Comparison of ENCODE assay signal across 8 cellular contexts in the genomic region with DNA sequence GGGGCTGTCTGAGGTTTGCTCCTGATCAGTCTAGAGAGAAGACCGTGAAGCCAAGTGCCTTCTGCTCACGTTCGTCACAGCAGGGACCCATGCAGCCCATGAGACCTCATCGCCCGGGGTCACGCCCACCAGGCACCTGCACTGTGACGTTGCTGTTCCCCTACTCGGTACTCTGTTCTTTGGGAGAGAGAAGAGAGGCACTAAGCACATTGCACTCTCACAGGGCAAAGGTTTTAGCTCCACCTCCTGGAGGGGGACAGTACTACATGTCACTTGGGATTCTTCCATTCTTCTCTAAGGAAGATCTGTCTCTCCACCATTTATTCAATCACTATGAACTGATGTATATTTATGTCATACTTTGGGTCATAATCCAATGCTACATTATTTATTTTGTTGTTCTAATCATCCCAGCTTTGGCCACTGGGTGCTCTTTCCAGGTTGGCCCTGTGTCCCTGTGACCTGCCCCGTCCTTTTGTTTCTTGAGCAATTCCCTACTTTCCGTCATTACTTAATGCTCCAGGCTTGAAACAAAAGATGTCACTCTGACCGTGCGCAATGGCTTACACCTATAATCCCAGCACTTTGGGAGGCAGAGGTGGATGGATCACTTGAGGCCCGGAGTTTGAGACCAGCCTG. TPM values are rescaled to one million over a fixed set of nuclear protein-coding genes. Genes with fewer than 3 reads are reported as not detected.
DNase-seq lines count a peak whose midpoint lies in the region; ATAC-seq and TF ChIP-seq lines count a peak whose summit lies in the region.

No MANE protein-coding gene starts in this region.

- H3K4me3 Mint-ChIP-seq in activated CD4-positive, alpha-beta T cell treated with anti-CD3 and anti-CD28 coated beads for 36 hours = no peak overlapping the region
- no peak overlapping the region for H3K4me3 Mint-ChIP-seq in naive B cell

- ATAC-seq in Right ventricle myocardium inferior (no peak), naive B cell (ENCODE audit: low read depth in 2 of 2) (peak; percentile 98 to 100), HG02938 (IDR thresholded peaks at IDR 0.05; ENCODE audit: unreplicated experiment) (no peak)
- peak; percentile 86 for ATAC-seq in activated CD4-positive, alpha-beta T cell treated with anti-CD3 and anti-CD28 coated beads for 36 hours

- H3K4me1 Mint-ChIP-seq in activated CD4-positive, alpha-beta T cell treated with anti-CD3 and anti-CD28 coated beads for 36 hours = no peaks in the 10 kb centered on the region
- H3K4me1 Mint-ChIP-seq in naive B cell = peaks cover 6 to 11% (median 7%) of the 10 kb centered on the region in 3 donors

- no peaks in the 10 kb centered on the region for H3K27me3 ChIP-seq in cardiac muscle cell
- no peaks in the 10 kb centered on the region for H3K27me3 ChIP-seq in thyroid gland

- peak; percentile 17 to 33 for DNase-seq in cardiac muscle cell (ENCODE audit: low read depth in 1 of 2, low spot score in 1 of 2)
- DNase-seq in Right ventricle myocardium inferior (ENCODE audit: missing footprints) = no peak
- DNase-seq in NCI-H2171 treated with DMSO at 0.1 percent for 48 hours (lab: John Stamatoyannopoulos, UW) = peak; percentile 81
- DNase-seq in activated CD4-positive, alpha-beta T cell treated with anti-CD3 and anti-CD28 coated beads for 36 hours = peak; percentile 75
- peak; percentile 23 to 55 for DNase-seq in dermis microvascular lymphatic vessel endothelial cell (ENCODE audit: low read depth in 2 of 2)
- peak; percentile 65 for DNase-seq in naive B cell
- peak; percentile 20 to 27 for DNase-seq in thyroid gland

- POLR2A ChIA-PET in activated CD4-positive, alpha-beta T cell treated with anti-CD3 and anti-CD28 coated beads for 36 hours (lab: Charles Lee) = no interaction called here

- H3K36me3 ChIP-seq in cardiac muscle cell (no peaks in the 10 kb centered on the region), thyroid gland (no peaks in the 10 kb centered on the region)

- H3K9me3 Mint-ChIP-seq in activated CD4-positive, alpha-beta T cell treated with anti-CD3 and anti-CD28 coated beads for 36 hours (ENCODE audit: low read depth) = no peaks in the 10 kb centered on the region
- H3K9me3 Mint-ChIP-seq in naive B cell = peaks cover 0 to 11% (median 0%) of the 10 kb centered on the region in 7 donors

- H3K27ac Mint-ChIP-seq in activated CD4-positive, alpha-beta T cell treated with anti-CD3 and anti-CD28 coated beads for 36 hours = no peak overlapping the region
- H3K27ac Mint-ChIP-seq in naive B cell = peak overlapping the region in 4 of 6 donors; percentile 56 to 84 (median 75)

- H3K4me3 ChIP-seq in cardiac muscle cell = no peak overlapping the region
- no peak overlapping the region for H3K4me3 ChIP-seq in thyroid gland (replicated peaks in 1 of 3)

- WGBS in thyroid gland, 2 donors = 47 to 51% methylated on average over 13 of the region's 13 CpGs

- H3K27me3 Mint-ChIP-seq in activated CD4-positive, alpha-beta T cell treated with anti-CD3 and anti-CD28 coated beads for 36 hours = peaks cover 17% of the 10 kb centered on the region
- H3K27me3 Mint-ChIP-seq in naive B cell = peaks cover 20 to 44% (median 30%) of the 10 kb centered on the region in 3 donors

- H3K36me3 Mint-ChIP-seq in activated CD4-positive, alpha-beta T cell treated with anti-CD3 and anti-CD28 coated beads for 36 hours (ENCODE audit: low read depth) = no peaks in the 10 kb centered on the region
- peaks cover 0 to 13% of the 10 kb centered on the region in 2 donors for H3K36me3 Mint-ChIP-seq in naive B cell

- intact Hi-C loops in Right ventricle myocardium inferior (cut with DNase I) = loop anchor here (5.0 kb wide), 1 partner anchor 317 kb away; no protein-coding TSS in a partner anchor
- intact Hi-C loops in activated CD4-positive, alpha-beta T cell treated with anti-CD3 and anti-CD28 coated beads for 36 hours (cut with DNase I, micrococcal nuclease) = loop anchor here (1.0 to 2.0 kb wide), 6 partner anchors 31 to 317 kb away; a partner anchor contains a TSS
- intact Hi-C loops in thyroid gland (cut with DNase I) = no loop called here

- no peak for TF ChIP-seq POLR2A in thyroid gland (IDR thresholded peaks at IDR 0.05)

- no peaks in the 10 kb centered on the region for H3K4me1 ChIP-seq in cardiac muscle cell (ENCODE audit: low read depth)
- no peaks in the 10 kb centered on the region for H3K4me1 ChIP-seq in thyroid gland

- H3K9me3 ChIP-seq in cardiac muscle cell (ENCODE audit: low read depth) (no peaks in the 10 kb centered on the region), thyroid gland (no peaks in the 10 kb centered on the region)

- H3K27ac ChIP-seq in cardiac muscle cell (no peak overlapping the region), thyroid gland (no peak overlapping the region)

- TF ChIP-seq CTCF in cardiac muscle cell (IDR thresholded peaks at IDR 0.05; ENCODE audit: low read depth, low read length) = peak; percentile 69
- TF ChIP-seq CTCF in thyroid gland (IDR thresholded peaks at IDR 0.05) = peak in 4 of 6 experiments; percentile 36 to 58 (median 46)

- CTCF ChIA-PET in activated CD4-positive, alpha-beta T cell treated with anti-CD3 and anti-CD28 coated beads for 36 hours (lab: Charles Lee) = interaction anchor here (0.5 to 1.3 kb wide), 8 partner anchors 10 to 357 kb away, joined by 3 to 5 read pairs (median 4); no protein-coding TSS in a partner anchor

RNA-seq across cellular contexts. Expression of a gene that starts 31.4 kb away (rescaled TPM):
- total RNA-seq in cardiac muscle cell (27.0 and 42.6 TPM in 2 replicates), Right ventricle myocardium inferior (31.6 TPM), dermis microvascular lymphatic vessel endothelial cell (6.8 and 10.9 TPM in 2 replicates), thyroid gland (10 to 100 TPM; 21.6 to 42.7 (median 28.7) TPM)
- polyA plus RNA-seq in cardiac muscle cell (43.2 and 44.9 TPM in 2 replicates), naive B cell (ENCODE audit: low read depth in 6 of 6) (10 to 100 TPM in 5 of 6 donors, 1 to 10 TPM in 1; 9.0 to 26.2 (median 15.1) TPM)
- total RNA-seq in activated CD4-positive, alpha-beta T cell treated with anti-CD3 and anti-CD28 coated beads for 36 hours = 10 to 100 TPM; 33.8 to 39.2 TPM

RNA-seq across cellular contexts. Expression of a gene that starts 36.6 kb away (rescaled TPM):
- total RNA-seq in cardiac muscle cell (26.0 and 27.3 TPM in 2 replicates), Right ventricle myocardium inferior (18.2 TPM), dermis microvascular lymphatic vessel endothelial cell (16.7 and 20.6 TPM in 2 replicates), thyroid gland (10 to 100 TPM; 24.1 to 40.1 (median 27.1) TPM)
- polyA plus RNA-seq in cardiac muscle cell (21.0 and 27.3 TPM in 2 replicates), naive B cell (ENCODE audit: low read depth in 6 of 6) (10 to 100 TPM in 5 of 6 donors, 1 to 10 TPM in 1; 5.1 to 20.2 (median 12.3) TPM)
- total RNA-seq in activated CD4-positive, alpha-beta T cell treated with anti-CD3 and anti-CD28 coated beads for 36 hours = 10 to 100 TPM; 51.4 to 59.2 TPM

Comparison
In these comparisons a context has a peak if more than half of its experiments do, and no peak if none do; other contexts are left out.
1. ATAC-seq: peak in activated CD4-positive, alpha-beta T cell treated with anti-CD3 and anti-CD28 coated beads for 36 hours (single experiment) and naive B cell (2 of 2); none in Right ventricle myocardium inferior (single experiment) and HG02938 (single experiment).